Comparison of ENCODE assay signal across 1 cellular context in the genomic region with DNA sequence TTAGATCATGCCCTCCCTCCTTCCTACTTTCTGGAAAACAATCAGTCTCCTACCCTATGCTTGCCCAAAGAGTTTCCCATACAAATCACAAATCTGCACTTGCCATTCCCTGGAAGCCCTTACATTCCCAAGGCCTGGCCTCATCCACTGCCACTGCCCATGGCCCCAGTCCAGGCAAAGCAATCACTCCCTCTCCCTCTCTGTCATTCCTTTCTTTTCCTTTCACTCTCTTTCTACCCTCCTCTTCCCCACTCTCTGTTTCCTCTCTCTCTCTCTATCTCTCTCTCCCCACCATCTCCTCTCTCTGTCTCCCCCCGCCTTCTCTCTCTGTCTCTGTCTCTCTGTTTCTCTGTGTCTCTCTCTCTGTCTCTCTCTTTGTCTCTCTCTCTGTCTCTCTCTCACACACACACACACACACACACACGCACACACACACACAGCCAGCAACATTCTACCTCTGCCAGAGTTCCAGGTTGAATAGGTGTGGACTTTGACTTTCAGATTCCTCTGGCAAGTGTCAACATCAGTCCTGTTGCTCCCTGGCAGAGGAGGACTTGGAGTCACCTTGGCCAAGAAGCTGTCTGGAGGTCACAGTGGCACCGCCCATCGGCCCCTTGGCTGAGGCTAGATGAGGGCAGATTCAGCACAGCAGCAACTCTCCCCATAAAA.
A peak's percentile ranks its signal among the peaks of the same experiment; 100 is the strongest.
TF ChIP-seq lines count a peak whose summit lies in the region.

No MANE protein-coding gene starts in this region.

TF ChIP-seq in HepG2, 621 proteins besides CTCF, POLR2A, EP300 and RAD21 (continued from another document and continues in another):
- TF ChIP-seq, protein P1, sequence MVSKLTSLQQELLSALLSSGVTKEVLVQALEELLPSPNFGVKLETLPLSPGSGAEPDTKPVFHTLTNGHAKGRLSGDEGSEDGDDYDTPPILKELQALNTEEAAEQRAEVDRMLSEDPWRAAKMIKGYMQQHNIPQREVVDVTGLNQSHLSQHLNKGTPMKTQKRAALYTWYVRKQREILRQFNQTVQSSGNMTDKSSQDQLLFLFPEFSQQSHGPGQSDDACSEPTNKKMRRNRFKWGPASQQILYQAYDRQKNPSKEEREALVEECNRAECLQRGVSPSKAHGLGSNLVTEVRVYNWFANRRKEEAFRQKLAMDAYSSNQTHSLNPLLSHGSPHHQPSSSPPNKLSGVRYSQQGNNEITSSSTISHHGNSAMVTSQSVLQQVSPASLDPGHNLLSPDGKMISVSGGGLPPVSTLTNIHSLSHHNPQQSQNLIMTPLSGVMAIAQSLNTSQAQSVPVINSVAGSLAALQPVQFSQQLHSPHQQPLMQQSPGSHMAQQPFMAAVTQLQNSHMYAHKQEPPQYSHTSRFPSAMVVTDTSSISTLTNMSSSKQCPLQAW (CRISPR knock-in tag; IDR thresholded peaks at IDR 0.05), result 0 out of 2 replicates have a peak, but pooled peaks have one; percentile 21
- no peak for TF ChIP-seq SKI (IDR thresholded peaks at IDR 0.05; ENCODE audit: partially characterized antibody)
- 0 out of 2 replicates have a peak, but pooled peaks have one; percentile 40 for TF ChIP-seq KDM6A (CRISPR knock-in tag; IDR thresholded peaks at IDR 0.05; ENCODE audit: low read depth)
- no peak for TF ChIP-seq ZFP90 (CRISPR knock-in tag; IDR thresholded peaks at IDR 0.05; ENCODE audit: borderline replicate concordance)
- no peak for TF ChIP-seq ZNF83 (CRISPR knock-in tag; IDR thresholded peaks at IDR 0.05; ENCODE audit: borderline replicate concordance)
- TF ChIP-seq FOXP1 (IDR thresholded peaks at IDR 0.05), result peak; percentile 36; the same call in 1 of the 2 replicates
- TF ChIP-seq FOXP1 (CRISPR knock-in tag; IDR thresholded peaks at IDR 0.05), result no peak
- TF ChIP-seq ZNF841 (CRISPR knock-in tag; IDR thresholded peaks at IDR 0.05; ENCODE audit: borderline replicate concordance), result no peak
- TF ChIP-seq CHCHD3 (CRISPR knock-in tag; IDR thresholded peaks at IDR 0.05), result no peak
- TF ChIP-seq ZNF543 (CRISPR knock-in tag; IDR thresholded peaks at IDR 0.05), result no peak
- TF ChIP-seq, protein P2, sequence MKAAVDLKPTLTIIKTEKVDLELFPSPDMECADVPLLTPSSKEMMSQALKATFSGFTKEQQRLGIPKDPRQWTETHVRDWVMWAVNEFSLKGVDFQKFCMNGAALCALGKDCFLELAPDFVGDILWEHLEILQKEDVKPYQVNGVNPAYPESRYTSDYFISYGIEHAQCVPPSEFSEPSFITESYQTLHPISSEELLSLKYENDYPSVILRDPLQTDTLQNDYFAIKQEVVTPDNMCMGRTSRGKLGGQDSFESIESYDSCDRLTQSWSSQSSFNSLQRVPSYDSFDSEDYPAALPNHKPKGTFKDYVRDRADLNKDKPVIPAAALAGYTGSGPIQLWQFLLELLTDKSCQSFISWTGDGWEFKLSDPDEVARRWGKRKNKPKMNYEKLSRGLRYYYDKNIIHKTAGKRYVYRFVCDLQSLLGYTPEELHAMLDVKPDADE (CRISPR knock-in tag; IDR thresholded peaks at IDR 0.05), result no peak
- TF ChIP-seq TAF1 (CRISPR knock-in tag; IDR thresholded peaks at IDR 0.05), result no peak
- TF ChIP-seq, protein P3, sequence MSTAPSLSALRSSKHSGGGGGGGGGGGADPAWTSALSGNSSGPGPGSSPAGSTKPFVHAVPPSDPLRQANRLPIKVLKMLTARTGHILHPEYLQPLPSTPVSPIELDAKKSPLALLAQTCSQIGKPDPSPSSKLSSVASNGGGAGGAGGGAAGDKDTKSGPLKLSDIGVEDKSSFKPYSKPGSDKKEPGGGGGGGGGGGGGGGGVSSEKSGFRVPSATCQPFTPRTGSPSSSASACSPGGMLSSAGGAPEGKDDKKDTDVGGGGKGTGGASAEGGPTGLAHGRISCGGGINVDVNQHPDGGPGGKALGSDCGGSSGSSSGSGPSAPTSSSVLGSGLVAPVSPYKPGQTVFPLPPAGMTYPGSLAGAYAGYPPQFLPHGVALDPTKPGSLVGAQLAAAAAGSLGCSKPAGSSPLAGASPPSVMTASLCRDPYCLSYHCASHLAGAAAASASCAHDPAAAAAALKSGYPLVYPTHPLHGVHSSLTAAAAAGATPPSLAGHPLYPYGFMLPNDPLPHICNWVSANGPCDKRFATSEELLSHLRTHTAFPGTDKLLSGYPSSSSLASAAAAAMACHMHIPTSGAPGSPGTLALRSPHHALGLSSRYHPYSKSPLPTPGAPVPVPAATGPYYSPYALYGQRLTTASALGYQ (CRISPR knock-in tag; IDR thresholded peaks at IDR 0.05), result no peak
- no peak for TF ChIP-seq NFE2L2 (IDR thresholded peaks at IDR 0.05; ENCODE audit: low read length)
- TF ChIP-seq ZNF333 (CRISPR knock-in tag; IDR thresholded peaks at IDR 0.05; ENCODE audit: borderline replicate concordance), result no peak
- TF ChIP-seq MIER2 (CRISPR knock-in tag; IDR thresholded peaks at IDR 0.05), result no peak
- TF ChIP-seq MIER3 (CRISPR knock-in tag; IDR thresholded peaks at IDR 0.05; ENCODE audit: borderline replicate concordance), result no peak
- TF ChIP-seq ZNF205 (CRISPR knock-in tag; IDR thresholded peaks at IDR 0.05), result no peak
- no peak for TF ChIP-seq SP5 (CRISPR knock-in tag; IDR thresholded peaks at IDR 0.05; ENCODE audit: borderline replicate concordance, low read depth)
- no peak for TF ChIP-seq PAWR (CRISPR knock-in tag; IDR thresholded peaks at IDR 0.05; ENCODE audit: borderline replicate concordance)
- TF ChIP-seq, protein P4, sequence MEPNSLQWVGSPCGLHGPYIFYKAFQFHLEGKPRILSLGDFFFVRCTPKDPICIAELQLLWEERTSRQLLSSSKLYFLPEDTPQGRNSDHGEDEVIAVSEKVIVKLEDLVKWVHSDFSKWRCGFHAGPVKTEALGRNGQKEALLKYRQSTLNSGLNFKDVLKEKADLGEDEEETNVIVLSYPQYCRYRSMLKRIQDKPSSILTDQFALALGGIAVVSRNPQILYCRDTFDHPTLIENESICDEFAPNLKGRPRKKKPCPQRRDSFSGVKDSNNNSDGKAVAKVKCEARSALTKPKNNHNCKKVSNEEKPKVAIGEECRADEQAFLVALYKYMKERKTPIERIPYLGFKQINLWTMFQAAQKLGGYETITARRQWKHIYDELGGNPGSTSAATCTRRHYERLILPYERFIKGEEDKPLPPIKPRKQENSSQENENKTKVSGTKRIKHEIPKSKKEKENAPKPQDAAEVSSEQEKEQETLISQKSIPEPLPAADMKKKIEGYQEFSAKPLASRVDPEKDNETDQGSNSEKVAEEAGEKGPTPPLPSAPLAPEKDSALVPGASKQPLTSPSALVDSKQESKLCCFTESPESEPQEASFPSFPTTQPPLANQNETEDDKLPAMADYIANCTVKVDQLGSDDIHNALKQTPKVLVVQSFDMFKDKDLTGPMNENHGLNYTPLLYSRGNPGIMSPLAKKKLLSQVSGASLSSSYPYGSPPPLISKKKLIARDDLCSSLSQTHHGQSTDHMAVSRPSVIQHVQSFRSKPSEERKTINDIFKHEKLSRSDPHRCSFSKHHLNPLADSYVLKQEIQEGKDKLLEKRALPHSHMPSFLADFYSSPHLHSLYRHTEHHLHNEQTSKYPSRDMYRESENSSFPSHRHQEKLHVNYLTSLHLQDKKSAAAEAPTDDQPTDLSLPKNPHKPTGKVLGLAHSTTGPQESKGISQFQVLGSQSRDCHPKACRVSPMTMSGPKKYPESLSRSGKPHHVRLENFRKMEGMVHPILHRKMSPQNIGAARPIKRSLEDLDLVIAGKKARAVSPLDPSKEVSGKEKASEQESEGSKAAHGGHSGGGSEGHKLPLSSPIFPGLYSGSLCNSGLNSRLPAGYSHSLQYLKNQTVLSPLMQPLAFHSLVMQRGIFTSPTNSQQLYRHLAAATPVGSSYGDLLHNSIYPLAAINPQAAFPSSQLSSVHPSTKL (CRISPR knock-in tag; IDR thresholded peaks at IDR 0.05), result peak; percentile 49; the same call in 1 of the 2 replicates
- TF ChIP-seq NCOA1 (CRISPR knock-in tag; IDR thresholded peaks at IDR 0.05), result no peak
- TF ChIP-seq, protein P5, sequence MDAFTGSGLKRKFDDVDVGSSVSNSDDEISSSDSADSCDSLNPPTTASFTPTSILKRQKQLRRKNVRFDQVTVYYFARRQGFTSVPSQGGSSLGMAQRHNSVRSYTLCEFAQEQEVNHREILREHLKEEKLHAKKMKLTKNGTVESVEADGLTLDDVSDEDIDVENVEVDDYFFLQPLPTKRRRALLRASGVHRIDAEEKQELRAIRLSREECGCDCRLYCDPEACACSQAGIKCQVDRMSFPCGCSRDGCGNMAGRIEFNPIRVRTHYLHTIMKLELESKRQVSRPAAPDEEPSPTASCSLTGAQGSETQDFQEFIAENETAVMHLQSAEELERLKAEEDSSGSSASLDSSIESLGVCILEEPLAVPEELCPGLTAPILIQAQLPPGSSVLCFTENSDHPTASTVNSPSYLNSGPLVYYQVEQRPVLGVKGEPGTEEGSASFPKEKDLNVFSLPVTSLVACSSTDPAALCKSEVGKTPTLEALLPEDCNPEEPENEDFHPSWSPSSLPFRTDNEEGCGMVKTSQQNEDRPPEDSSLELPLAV (CRISPR knock-in tag; conservative IDR thresholded peaks at IDR 0.05; ENCODE audit: low read depth), result no peak
- no peak for TF ChIP-seq FOSL2 (CRISPR knock-in tag; IDR thresholded peaks at IDR 0.05)
- TF ChIP-seq ZNF431 (CRISPR knock-in tag; IDR thresholded peaks at IDR 0.05; ENCODE audit: borderline replicate concordance, low read depth), result 0 out of 2 replicates have a peak, but pooled peaks have one; percentile 26
- no peak for TF ChIP-seq MED8 (CRISPR knock-in tag; IDR thresholded peaks at IDR 0.05; ENCODE audit: insufficient replicate concordance)
- TF ChIP-seq IKZF1 (IDR thresholded peaks at IDR 0.05), result no peak
- no peak for TF ChIP-seq SIN3B (IDR thresholded peaks at IDR 0.05; ENCODE audit: low read length)
- no peak for TF ChIP-seq HNRNPK (IDR thresholded peaks at IDR 0.05; ENCODE audit: low read depth, low read length, poor library complexity, severe bottlenecking)
- 0 out of 2 replicates have a peak, but pooled peaks have one; percentile 45 for TF ChIP-seq JUNB (CRISPR knock-in tag; IDR thresholded peaks at IDR 0.05; ENCODE audit: borderline replicate concordance)
- TF ChIP-seq CBX1 (IDR thresholded peaks at IDR 0.05; ENCODE audit: low read depth), result no peak
- TF ChIP-seq AHR (CRISPR knock-in tag; IDR thresholded peaks at IDR 0.05), result no peak
- no peak for TF ChIP-seq ZNF124 (CRISPR knock-in tag; IDR thresholded peaks at IDR 0.05)
- TF ChIP-seq NRL (CRISPR knock-in tag; IDR thresholded peaks at IDR 0.05; ENCODE audit: borderline replicate concordance), result no peak
- TF ChIP-seq, protein P6, sequence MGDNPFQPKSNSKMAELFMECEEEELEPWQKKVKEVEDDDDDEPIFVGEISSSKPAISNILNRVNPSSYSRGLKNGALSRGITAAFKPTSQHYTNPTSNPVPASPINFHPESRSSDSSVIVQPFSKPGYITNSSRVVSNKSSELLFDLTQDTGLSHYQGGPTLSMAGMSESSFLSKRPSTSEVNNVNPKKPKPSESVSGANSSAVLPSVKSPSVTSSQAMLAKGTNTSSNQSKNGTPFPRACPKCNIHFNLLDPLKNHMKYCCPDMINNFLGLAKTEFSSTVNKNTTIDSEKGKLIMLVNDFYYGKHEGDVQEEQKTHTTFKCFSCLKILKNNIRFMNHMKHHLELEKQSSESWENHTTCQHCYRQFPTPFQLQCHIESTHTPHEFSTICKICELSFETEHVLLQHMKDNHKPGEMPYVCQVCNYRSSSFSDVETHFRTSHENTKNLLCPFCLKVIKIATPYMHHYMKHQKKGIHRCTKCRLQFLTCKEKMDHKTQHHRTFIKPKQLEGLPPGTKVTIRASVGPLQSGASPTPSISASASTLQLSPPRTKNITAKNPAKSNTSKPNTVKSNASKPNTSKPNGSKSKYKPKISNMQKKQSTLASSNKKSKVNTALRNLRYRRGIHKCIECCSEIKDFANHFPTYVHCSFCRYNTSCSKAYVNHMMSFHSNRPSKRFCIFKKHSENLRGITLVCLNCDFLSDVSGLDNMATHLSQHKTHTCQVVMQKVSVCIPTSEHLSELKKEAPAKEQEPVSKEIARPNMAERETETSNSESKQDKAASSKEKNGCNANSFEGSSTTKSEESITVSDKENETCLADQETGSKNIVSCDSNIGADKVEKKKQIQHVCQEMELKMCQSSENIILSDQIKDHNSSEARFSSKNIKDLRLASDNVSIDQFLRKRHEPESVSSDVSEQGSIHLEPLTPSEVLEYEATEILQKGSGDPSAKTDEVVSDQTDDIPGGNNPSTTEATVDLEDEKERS (CRISPR knock-in tag; IDR thresholded peaks at IDR 0.05), result no peak
- TF ChIP-seq ZNF274 (CRISPR knock-in tag; IDR thresholded peaks at IDR 0.05), result no peak
- TF ChIP-seq, protein P7, sequence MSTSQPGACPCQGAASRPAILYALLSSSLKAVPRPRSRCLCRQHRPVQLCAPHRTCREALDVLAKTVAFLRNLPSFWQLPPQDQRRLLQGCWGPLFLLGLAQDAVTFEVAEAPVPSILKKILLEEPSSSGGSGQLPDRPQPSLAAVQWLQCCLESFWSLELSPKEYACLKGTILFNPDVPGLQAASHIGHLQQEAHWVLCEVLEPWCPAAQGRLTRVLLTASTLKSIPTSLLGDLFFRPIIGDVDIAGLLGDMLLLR (CRISPR knock-in tag; IDR thresholded peaks at IDR 0.05), result no peak
- peak; percentile 50; the same call in 1 of the 2 replicates for TF ChIP-seq GATAD2A (CRISPR knock-in tag; IDR thresholded peaks at IDR 0.05)
- TF ChIP-seq DNMT1 (CRISPR knock-in tag; IDR thresholded peaks at IDR 0.05), result no peak
- TF ChIP-seq XRCC5 (optimal IDR thresholded peaks at IDR 0.05; ENCODE audit: low read length), result no peak
- TF ChIP-seq RXRA (CRISPR knock-in tag; IDR thresholded peaks at IDR 0.05), result 0 out of 2 replicates have a peak, but pooled peaks have one; percentile 37
- TF ChIP-seq HOXA5 (CRISPR knock-in tag; IDR thresholded peaks at IDR 0.05), result no peak
- TF ChIP-seq FLYWCH1 (CRISPR knock-in tag; IDR thresholded peaks at IDR 0.05), result no peak
- TF ChIP-seq NFRKB (IDR thresholded peaks at IDR 0.05), result no peak
- TF ChIP-seq NONO (IDR thresholded peaks at IDR 0.05), result no peak
- 0 out of 2 replicates have a peak, but pooled peaks have one; percentile 46 for TF ChIP-seq NONO (CRISPR knock-in tag; conservative IDR thresholded peaks at IDR 0.05)
- TF ChIP-seq, protein P8, sequence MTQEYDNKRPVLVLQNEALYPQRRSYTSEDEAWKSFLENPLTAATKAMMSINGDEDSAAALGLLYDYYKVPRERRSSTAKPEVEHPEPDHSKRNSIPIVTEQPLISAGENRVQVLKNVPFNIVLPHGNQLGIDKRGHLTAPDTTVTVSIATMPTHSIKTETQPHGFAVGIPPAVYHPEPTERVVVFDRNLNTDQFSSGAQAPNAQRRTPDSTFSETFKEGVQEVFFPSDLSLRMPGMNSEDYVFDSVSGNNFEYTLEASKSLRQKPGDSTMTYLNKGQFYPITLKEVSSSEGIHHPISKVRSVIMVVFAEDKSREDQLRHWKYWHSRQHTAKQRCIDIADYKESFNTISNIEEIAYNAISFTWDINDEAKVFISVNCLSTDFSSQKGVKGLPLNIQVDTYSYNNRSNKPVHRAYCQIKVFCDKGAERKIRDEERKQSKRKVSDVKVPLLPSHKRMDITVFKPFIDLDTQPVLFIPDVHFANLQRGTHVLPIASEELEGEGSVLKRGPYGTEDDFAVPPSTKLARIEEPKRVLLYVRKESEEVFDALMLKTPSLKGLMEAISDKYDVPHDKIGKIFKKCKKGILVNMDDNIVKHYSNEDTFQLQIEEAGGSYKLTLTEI (CRISPR knock-in tag; conservative IDR thresholded peaks at IDR 0.05), result no peak
- no peak for TF ChIP-seq AKAP8 (CRISPR knock-in tag; IDR thresholded peaks at IDR 0.05)
- no peak for TF ChIP-seq ZNF570 (CRISPR knock-in tag; IDR thresholded peaks at IDR 0.05; ENCODE audit: borderline replicate concordance)
- no peak for TF ChIP-seq REXO4 (CRISPR knock-in tag; IDR thresholded peaks at IDR 0.05; ENCODE audit: borderline replicate concordance)
- 0 out of 2 replicates have a peak, but pooled peaks have one; percentile 15 for TF ChIP-seq LCORL (IDR thresholded peaks at IDR 0.05)
- no peak for TF ChIP-seq LCORL (CRISPR knock-in tag; IDR thresholded peaks at IDR 0.05)
- TF ChIP-seq RXRB (CRISPR knock-in tag; IDR thresholded peaks at IDR 0.05; ENCODE audit: borderline replicate concordance), result no peak
- TF ChIP-seq ZFP36 (IDR thresholded peaks at IDR 0.05; ENCODE audit: borderline replicate concordance, low read depth, low read length, partially characterized antibody), result peak; percentile 16
- no peak for TF ChIP-seq ZNF883 (CRISPR knock-in tag; IDR thresholded peaks at IDR 0.05; ENCODE audit: not compliant biosample characterization)
